In the genomic region with DNA sequence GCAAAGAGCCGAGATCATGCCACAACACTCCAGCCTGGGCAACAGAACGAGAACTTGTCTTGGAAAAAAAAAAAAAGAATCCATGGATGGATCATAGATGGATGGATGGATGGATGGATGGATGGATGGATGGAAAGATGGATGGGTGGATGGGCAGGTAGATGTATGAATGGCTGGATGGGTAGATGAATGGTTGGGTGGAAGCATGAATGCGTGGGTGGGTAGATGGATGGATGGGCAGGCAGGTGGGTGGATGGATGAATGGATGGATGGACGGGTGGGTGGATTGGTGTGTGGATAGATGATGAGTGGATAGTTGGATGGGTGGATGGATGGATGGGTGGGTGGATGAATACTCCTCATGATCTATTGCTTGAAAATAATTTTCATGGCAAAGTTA, we compare ENCODE assay signal across 1 cellular context.
TF ChIP-seq lines count a peak whose summit lies in the region.

No MANE protein-coding gene starts in this region.

TF ChIP-seq in HepG2, 621 proteins besides CTCF, POLR2A, EP300 and RAD21:
- TF ChIP-seq JUNB (CRISPR knock-in tag; IDR thresholded peaks at IDR 0.05; ENCODE audit: borderline replicate concordance) (no peak), NBN (conservative IDR thresholded peaks at IDR 0.05) (0 out of 2 replicates have a peak, but pooled peaks have one; percentile 41), MIER2 (CRISPR knock-in tag; IDR thresholded peaks at IDR 0.05) (no peak), ZNF12 (CRISPR knock-in tag; IDR thresholded peaks at IDR 0.05) (no peak)
- TF ChIP-seq, protein P1, sequence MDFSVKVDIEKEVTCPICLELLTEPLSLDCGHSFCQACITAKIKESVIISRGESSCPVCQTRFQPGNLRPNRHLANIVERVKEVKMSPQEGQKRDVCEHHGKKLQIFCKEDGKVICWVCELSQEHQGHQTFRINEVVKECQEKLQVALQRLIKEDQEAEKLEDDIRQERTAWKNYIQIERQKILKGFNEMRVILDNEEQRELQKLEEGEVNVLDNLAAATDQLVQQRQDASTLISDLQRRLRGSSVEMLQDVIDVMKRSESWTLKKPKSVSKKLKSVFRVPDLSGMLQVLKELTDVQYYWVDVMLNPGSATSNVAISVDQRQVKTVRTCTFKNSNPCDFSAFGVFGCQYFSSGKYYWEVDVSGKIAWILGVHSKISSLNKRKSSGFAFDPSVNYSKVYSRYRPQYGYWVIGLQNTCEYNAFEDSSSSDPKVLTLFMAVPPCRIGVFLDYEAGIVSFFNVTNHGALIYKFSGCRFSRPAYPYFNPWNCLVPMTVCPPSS (IDR thresholded peaks at IDR 0.05), result peak; percentile 79; the same call in 1 of the 2 replicates
- TF ChIP-seq, protein P2, sequence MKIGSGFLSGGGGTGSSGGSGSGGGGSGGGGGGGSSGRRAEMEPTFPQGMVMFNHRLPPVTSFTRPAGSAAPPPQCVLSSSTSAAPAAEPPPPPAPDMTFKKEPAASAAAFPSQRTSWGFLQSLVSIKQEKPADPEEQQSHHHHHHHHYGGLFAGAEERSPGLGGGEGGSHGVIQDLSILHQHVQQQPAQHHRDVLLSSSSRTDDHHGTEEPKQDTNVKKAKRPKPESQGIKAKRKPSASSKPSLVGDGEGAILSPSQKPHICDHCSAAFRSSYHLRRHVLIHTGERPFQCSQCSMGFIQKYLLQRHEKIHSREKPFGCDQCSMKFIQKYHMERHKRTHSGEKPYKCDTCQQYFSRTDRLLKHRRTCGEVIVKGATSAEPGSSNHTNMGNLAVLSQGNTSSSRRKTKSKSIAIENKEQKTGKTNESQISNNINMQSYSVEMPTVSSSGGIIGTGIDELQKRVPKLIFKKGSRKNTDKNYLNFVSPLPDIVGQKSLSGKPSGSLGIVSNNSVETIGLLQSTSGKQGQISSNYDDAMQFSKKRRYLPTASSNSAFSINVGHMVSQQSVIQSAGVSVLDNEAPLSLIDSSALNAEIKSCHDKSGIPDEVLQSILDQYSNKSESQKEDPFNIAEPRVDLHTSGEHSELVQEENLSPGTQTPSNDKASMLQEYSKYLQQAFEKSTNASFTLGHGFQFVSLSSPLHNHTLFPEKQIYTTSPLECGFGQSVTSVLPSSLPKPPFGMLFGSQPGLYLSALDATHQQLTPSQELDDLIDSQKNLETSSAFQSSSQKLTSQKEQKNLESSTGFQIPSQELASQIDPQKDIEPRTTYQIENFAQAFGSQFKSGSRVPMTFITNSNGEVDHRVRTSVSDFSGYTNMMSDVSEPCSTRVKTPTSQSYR (CRISPR knock-in tag; IDR thresholded peaks at IDR 0.05; ENCODE audit: borderline replicate concordance), result no peak
